22 cellular contexts compared by ENCODE assay signal in genomic region chr12:76964784-76965571, GRCh38.
A peak's percentile ranks its signal among the peaks of the same experiment; 100 is the strongest.
DNase-seq lines count a peak whose midpoint lies in the region; ATAC-seq, FAIRE-seq and TF ChIP-seq lines count a peak whose summit lies in the region.
"Had no signal": no experiment of that assay in that cellular context is flagged by ENCODE, and none has a peak within 500 bp of the region (broad histone marks: within the 10 kb centered on the region; RNA-seq: fewer than 3 reads in every experiment).

No MANE protein-coding gene starts in this region.

- no peak for DNase-seq in HepG2 (ENCODE audit: low spot score)
- no peak for DNase-seq in right lobe of liver
- peak; percentile 70 for DNase-seq in mammary epithelial cell
- DNase-seq in foreskin keratinocyte: peak; percentile 80 to 93
- DNase-seq in mesendoderm: no peak
- DNase-seq in ureter (ENCODE audit: low spot score): no peak
- DNase-seq: 8988T, DMS 273 treated with DMSO at 0.1 percent for 48 hours, GDM1, HCEC 1CT, Karpas-422, MG63, NCI-H1048, NCI-H1436, NCI-H2029, NCI-H446 treated with DMSO at 0.1 percent for 48 hours, NCI-H774, SHP77 treated with DMSO at 0.1 percent for 48 hours, SK-N-SH had no signal

- H3K27me3 ChIP-seq in HepG2 (ENCODE audit: control insufficient read depth in 1 of 2, insufficient read depth in 2 of 2, low read length in 2 of 2): peaks cover 0 to 6% of the 10 kb centered on the region in 2 experiments; a peak in 3 of 5 replicates
- no peaks in the 10 kb centered on the region for H3K27me3 ChIP-seq in right lobe of liver
- peaks cover 3% of the 10 kb centered on the region for H3K27me3 ChIP-seq in mammary epithelial cell (ENCODE audit: insufficient read depth, low read length)
- no peaks in the 10 kb centered on the region for H3K27me3 ChIP-seq in foreskin keratinocyte
- H3K27me3 ChIP-seq in mesendoderm (ENCODE audit: insufficient read depth, low read length, poor library complexity): no peaks in the 10 kb centered on the region
- no peaks in the 10 kb centered on the region for H3K27me3 ChIP-seq in gastroesophageal sphincter
- H3K27me3 ChIP-seq: MG63 had no signal

- no peaks in the 10 kb centered on the region for H3K79me2 ChIP-seq in HepG2 (ENCODE audit: insufficient read depth, low read length)
- no peaks in the 10 kb centered on the region for H3K79me2 ChIP-seq in mammary epithelial cell (ENCODE audit: insufficient read depth, low read length)
- H3K79me2 ChIP-seq in mesendoderm (ENCODE audit: control insufficient read depth, insufficient read depth, low read length): no peaks in the 10 kb centered on the region

- H3K4me2 ChIP-seq in HepG2 (ENCODE audit: low read depth, low read length) (no peak overlapping the region), mammary epithelial cell (ENCODE audit: insufficient read depth, low read depth, low read length) (peak overlapping the region; percentile 12), mesendoderm (ENCODE audit: low read length) (no peak overlapping the region)
- H3K4me2 ChIP-seq: SK-N-SH had no signal

- TF ChIP-seq EP300 in HepG2 (IDR thresholded peaks at IDR 0.05; ENCODE audit: low read depth in 2 of 2, low read length in 2 of 2) (no peak), HepG2 (CRISPR knock-in tag; IDR thresholded peaks at IDR 0.05; ENCODE audit: borderline replicate concordance) (no peak), gastroesophageal sphincter (IDR thresholded peaks at IDR 0.05) (no peak)

- H3K9me3 ChIP-seq in HepG2 (ENCODE audit: low read length) (no peaks in the 10 kb centered on the region), right lobe of liver (no peaks in the 10 kb centered on the region), mammary epithelial cell (replicated peaks; ENCODE audit: insufficient read depth, low read length) (no peaks in the 10 kb centered on the region), gastroesophageal sphincter (peaks cover 0 to 8% (median 0%) of the 10 kb centered on the region in 3 donors)
- H3K9me3 ChIP-seq: MG63, SK-N-SH had no signal

- POLR2A ChIA-PET in HepG2 (lab: Yijun Ruan, JAX): no interaction called here

- no TSS peak for BruUV-seq in HepG2 (replicated peaks; lab: Mats Ljungman, UMichigan)
- BruUV-seq in mammary epithelial cell (replicated peaks; lab: Mats Ljungman, UMichigan): no TSS peak

- H3K9ac ChIP-seq in HepG2 (ENCODE audit: insufficient read depth, low read depth, low read length) (no peak overlapping the region), mammary epithelial cell (ENCODE audit: insufficient read depth, low read length) (no peak overlapping the region), mesendoderm (ENCODE audit: low read length) (no peak overlapping the region)
- H3K9ac ChIP-seq: SK-N-SH had no signal

- no peak overlapping the region for H3K18ac ChIP-seq in mesendoderm (ENCODE audit: low read length)

- no peak for ATAC-seq in HepG2
- no peak for ATAC-seq in right lobe of liver
- ATAC-seq in foreskin keratinocyte: peak; percentile 84
- ATAC-seq in GM19455 (IDR thresholded peaks at IDR 0.05; ENCODE audit: unreplicated experiment): no peak
- no peak for ATAC-seq in gastroesophageal sphincter

- no peak overlapping the region for H3K23ac ChIP-seq in mesendoderm (ENCODE audit: low read length)

- H4K5ac ChIP-seq in mesendoderm (ENCODE audit: low read length): no peak overlapping the region

- no peak overlapping the region for H2AK5ac ChIP-seq in mesendoderm (ENCODE audit: low read length)

- H3K36me3 ChIP-seq in HepG2 (replicated peaks in 1 of 2; ENCODE audit: control insufficient read depth in 1 of 2, insufficient read depth in 2 of 2, low read length in 2 of 2) (no peaks in the 10 kb centered on the region), right lobe of liver (no peaks in the 10 kb centered on the region), mammary epithelial cell (ENCODE audit: insufficient read depth, low read length) (no peaks in the 10 kb centered on the region), mesendoderm (ENCODE audit: control insufficient read depth, insufficient read depth, low read length) (no peaks in the 10 kb centered on the region), gastroesophageal sphincter (no peaks in the 10 kb centered on the region)
- H3K36me3 ChIP-seq: MG63 had no signal

- H4K8ac ChIP-seq in mesendoderm (ENCODE audit: low read depth, low read length): no peak overlapping the region

- in situ Hi-C loops in HepG2 (cut with HindIII; ENCODE audit: extremely low pct_ligation_motif_present, low pct_unique_long_range_greater_than_20kb): no loop called here
- in situ Hi-C loops in mammary epithelial cell (cut with MboI; ENCODE audit: low sequenced_read_pairs in 2 of 2): no loop called here

- 15% methylated on average over 6 of the region's 6 CpGs for WGBS in HepG2 (ENCODE audit: low lambda C conversion rate)
- WGBS in right lobe of liver (ENCODE audit: insufficient coverage, low coverage, low lambda C conversion rate, missing lambda C conversion rate): 62% methylated on average over 6 of the region's 6 CpGs
- WGBS in mammary epithelial cell (ENCODE audit: low coverage, missing lambda C conversion rate): 87% methylated on average over 6 of the region's 6 CpGs
- WGBS in mesendoderm (ENCODE audit: extremely low coverage, insufficient coverage, low lambda C conversion rate): no CpG with 5 or more reads among the region's 6 CpGs
- WGBS in gastroesophageal sphincter (ENCODE audit: low coverage in 1 of 2), 2 donors: 81 to 85% methylated on average over 5 to 6 of the region's 6 CpGs

- FAIRE-seq in HepG2 (lab: Jason Lieb, UNC): no peak
- FAIRE-seq: RCC 7860 had no signal

- TF ChIP-seq POLR2A in HepG2 (IDR thresholded peaks at IDR 0.05; ENCODE audit: insufficient read depth in 1 of 2, low read depth in 2 of 2, low read length in 2 of 2): no peak
- no peak for TF ChIP-seq POLR2A in right lobe of liver (IDR thresholded peaks at IDR 0.05)
- TF ChIP-seq POLR2A in gastroesophageal sphincter (IDR thresholded peaks at IDR 0.05): no peak

- H4K20me1 ChIP-seq in HepG2 (ENCODE audit: insufficient read depth, low read length) (no peaks in the 10 kb centered on the region), mammary epithelial cell (ENCODE audit: insufficient read depth, low read length) (no peaks in the 10 kb centered on the region)

- no peaks in the 10 kb centered on the region for H3K79me1 ChIP-seq in mesendoderm (ENCODE audit: low read length)

- H2AFZ ChIP-seq in HepG2 (ENCODE audit: low read length): no peak overlapping the region
- no peak overlapping the region for H2AFZ ChIP-seq in mammary epithelial cell (ENCODE audit: low read depth, low read length)

- no peak overlapping the region for H2BK5ac ChIP-seq in mesendoderm (ENCODE audit: low read length)

- TF ChIP-seq CTCF in HepG2 (CRISPR knock-in tag; IDR thresholded peaks at IDR 0.05) (no peak), right lobe of liver (IDR thresholded peaks at IDR 0.05) (no peak), mammary epithelial cell (conservative IDR thresholded peaks at IDR 0.05 in 1 of 2, IDR thresholded peaks at IDR 0.05 in 1 of 2; ENCODE audit: extremely low read depth in 1 of 2, insufficient read depth in 1 of 2, low read depth in 1 of 2, low read length in 2 of 2) (no peak), foreskin keratinocyte (conservative IDR thresholded peaks at IDR 0.05) (no peak), gastroesophageal sphincter (IDR thresholded peaks at IDR 0.05) (no peak)

- no peaks in the 10 kb centered on the region for H3K4me1 ChIP-seq in HepG2 (ENCODE audit: insufficient read depth, low read length)
- no peaks in the 10 kb centered on the region for H3K4me1 ChIP-seq in right lobe of liver
- peaks cover 9% of the 10 kb centered on the region for H3K4me1 ChIP-seq in mammary epithelial cell (ENCODE audit: insufficient read depth, low read length)
- peaks cover 17% of the 10 kb centered on the region for H3K4me1 ChIP-seq in foreskin keratinocyte
- H3K4me1 ChIP-seq in mesendoderm (ENCODE audit: control insufficient read depth, low read depth, low read length): no peaks in the 10 kb centered on the region
- no peaks in the 10 kb centered on the region for H3K4me1 ChIP-seq in gastroesophageal sphincter

- no peak for TF ChIP-seq RAD21 in HepG2 (CRISPR knock-in tag; IDR thresholded peaks at IDR 0.05)

- no peak overlapping the region for H3K4ac ChIP-seq in mesendoderm (ENCODE audit: low read depth, low read length)

- no peak overlapping the region for H2BK120ac ChIP-seq in mesendoderm (ENCODE audit: low read depth, low read length)

- H3K4me3 ChIP-seq in HepG2 (replicated peaks in 1 of 3; ENCODE audit: insufficient read depth in 1 of 3, low read depth in 2 of 3, low read length in 3 of 3) (no peak overlapping the region), right lobe of liver (no peak overlapping the region), mammary epithelial cell (replicated peaks in 1 of 3; ENCODE audit: insufficient read depth in 1 of 3, low read depth in 2 of 3, low read length in 3 of 3) (no peak overlapping the region), mesendoderm (ENCODE audit: low read length) (no peak overlapping the region), gastroesophageal sphincter (no peak overlapping the region)
- H3K4me3 ChIP-seq: MG63 had no signal

- H3K56ac ChIP-seq in mesendoderm (ENCODE audit: low read length): no peak overlapping the region

- CTCF ChIA-PET in HepG2 (lab: Yijun Ruan, JAX; ENCODE audit: low intra/inter-chr PET ratio, low total read pairs) (no interaction called here), mammary epithelial cell (lab: Charles Lee; ENCODE audit: low non-redundant PET) (interaction anchor here (0.6 kb wide), 1 partner anchor 137 kb away, joined by 3 read pairs; no protein-coding TSS in a partner anchor)

- H2BK15ac ChIP-seq in mesendoderm (replicated peaks; ENCODE audit: low read depth): no peak overlapping the region

- no peak overlapping the region for H3K27ac ChIP-seq in HepG2 (ENCODE audit: extremely low read length, insufficient read depth, low read length)
- H3K27ac ChIP-seq in right lobe of liver: no peak overlapping the region
- no peak overlapping the region for H3K27ac ChIP-seq in mammary epithelial cell (ENCODE audit: insufficient read depth, low read depth, low read length)
- no peak overlapping the region for H3K27ac ChIP-seq in foreskin keratinocyte
- H3K27ac ChIP-seq in mesendoderm (ENCODE audit: low read depth, low read length): no peak overlapping the region
- no peak overlapping the region for H3K27ac ChIP-seq in gastroesophageal sphincter

- intact Hi-C loops in HepG2 (cut with micrococcal nuclease; ENCODE audit: unreplicated experiment) (no loop called here), right lobe of liver (cut with DNase I) (no loop called here), mammary epithelial cell (cut with micrococcal nuclease) (no loop called here)

- dilution Hi-C loops in mammary epithelial cell (cut with HindIII; ENCODE audit: low sequenced_read_pairs): loop anchor here (5.0 kb wide), 1 partner anchor 83 kb away; no protein-coding TSS in a partner anchor

TF ChIP-seq in HepG2, 621 proteins besides CTCF, POLR2A, EP300 and RAD21 (continues in another document):
- no peak for TF ChIP-seq GABPA (IDR thresholded peaks at IDR 0.05; ENCODE audit: low read depth, low read length)
- TF ChIP-seq GABPA (CRISPR knock-in tag; IDR thresholded peaks at IDR 0.05; ENCODE audit: low read depth): no peak
- no peak for TF ChIP-seq ZNF382 (CRISPR knock-in tag; IDR thresholded peaks at IDR 0.05; ENCODE audit: borderline replicate concordance)
- TF ChIP-seq NFATC3 (CRISPR knock-in tag; IDR thresholded peaks at IDR 0.05): no peak
- TF ChIP-seq MAFF (IDR thresholded peaks at IDR 0.05; ENCODE audit: low read depth, low read length): peak; percentile 90
- no peak for TF ChIP-seq ZNF3 (CRISPR knock-in tag; IDR thresholded peaks at IDR 0.05)

Comparison
In these comparisons a context has a peak if more than half of its experiments do, and no peak if none do; other contexts are left out.
1. DNase-seq: peak in mammary epithelial cell (single experiment) and foreskin keratinocyte (2 of 2); none in HepG2 (single experiment), right lobe of liver (0 of 3), mesendoderm (single experiment) and ureter (single experiment).